26 cellular contexts compared by ENCODE assay signal in the genomic region with DNA sequence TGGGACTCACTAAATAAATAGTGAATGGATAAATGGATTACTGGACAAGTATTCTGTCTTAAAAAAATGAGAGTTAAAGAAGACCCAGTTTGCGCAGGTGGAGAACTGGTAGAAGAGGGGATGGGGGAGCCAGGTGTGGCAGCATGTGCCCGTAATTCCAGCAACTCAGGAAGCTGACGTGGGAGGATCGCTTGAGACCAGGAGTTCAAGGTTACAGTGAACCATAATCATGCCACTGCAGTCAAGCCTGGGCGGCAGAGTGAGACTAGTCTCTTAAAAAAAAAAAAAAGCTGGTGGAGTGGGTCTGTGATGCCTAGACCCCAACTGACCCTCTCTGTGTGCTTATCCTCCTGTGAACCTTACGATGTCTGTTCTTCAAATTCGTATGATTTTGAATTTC.
"Had no signal": no experiment of that assay in that cellular context is flagged by ENCODE, and none has a peak within 500 bp of the region (broad histone marks: within the 10 kb centered on the region; RNA-seq: fewer than 3 reads in every experiment).

No MANE protein-coding gene starts in this region.

- H3K27me3 ChIP-seq: neural progenitor cell, ovary, spleen, stomach, upper lobe of left lung, vagina had no signal

- H2AFZ ChIP-seq: neural progenitor cell had no signal

- H3K36me3 ChIP-seq: neural progenitor cell, ovary, spleen, stomach, tibial artery, upper lobe of left lung, vagina had no signal

- H3K9ac ChIP-seq: neural progenitor cell had no signal

- ATAC-seq: naive thymus-derived CD8-positive, alpha-beta T cell; natural killer cell treated with Interleukin-12 subunit alpha and Interleukin-12 subunit beta and Interleukin-15 and Interleukin-18, amount 100 ng/mL, for 72 hours; psoas muscle; right cardiac atrium; sciatic nerve; stimulated activated memory B cell treated with anti-CD40 and anti-IgM and Interleukin-4, amounts not matched to agents 10 μg/mL and 1 μg/mL and 100 μg/mL, for 72 hours had no signal

- H3K4me2 ChIP-seq: neural progenitor cell, smooth muscle cell had no signal

- FAIRE-seq: urothelium cell line had no signal

- H3K9me3 ChIP-seq: ovary, psoas muscle, spleen, stomach, tibial artery, upper lobe of left lung, vagina had no signal

- DNase-seq: naive B cell; naive thymus-derived CD8-positive, alpha-beta T cell; nephron progenitor cell; occipital lobe; ovary; psoas muscle; right cardiac atrium; spleen; stimulated activated CD4-positive, alpha-beta T cell treated with anti-CD3 and anti-CD28 coated beads, Interleukin-12 subunit alpha, Interleukin-12 subunit beta, amount 100 ng/mL, for 4 hours; stimulated activated CD4-positive, alpha-beta T cell treated with anti-CD3 and anti-CD28 coated beads, Interleukin-1b, Interleukin-23, amount 100 ng/mL, for 48 hours; stimulated activated CD4-positive, alpha-beta T cell treated with anti-CD3 and anti-CD28 coated beads, Interleukin-4, amount 100 ng/mL, for 1 hour; stimulated activated CD4-positive, alpha-beta T cell treated with anti-CD3 and anti-CD28 coated beads, Interleukin-4, amount 100 ng/mL, for 4 hours; stimulated activated CD8-positive, alpha-beta memory T cell treated with anti-CD3 and anti-CD28 coated beads, Interleukin-4, amount 100 ng/mL, for 48 hours; stimulated activated naive CD4-positive, alpha-beta T cell; stomach; tibial artery; trophoblast cell; upper lobe of left lung had no signal

- H3K4me3 ChIP-seq: neural progenitor cell, ovary, psoas muscle, skin epidermis, smooth muscle cell, spleen, stomach, tibial artery, upper lobe of left lung, vagina had no signal

- H3K4me1 ChIP-seq: psoas muscle, spleen, vagina had no signal

- H3K27ac ChIP-seq: neural progenitor cell, ovary, psoas muscle, skin epidermis, spleen, tibial artery, upper lobe of left lung, vagina had no signal
